Comparison of ENCODE assay signal across 16 cellular contexts in the genomic region with DNA sequence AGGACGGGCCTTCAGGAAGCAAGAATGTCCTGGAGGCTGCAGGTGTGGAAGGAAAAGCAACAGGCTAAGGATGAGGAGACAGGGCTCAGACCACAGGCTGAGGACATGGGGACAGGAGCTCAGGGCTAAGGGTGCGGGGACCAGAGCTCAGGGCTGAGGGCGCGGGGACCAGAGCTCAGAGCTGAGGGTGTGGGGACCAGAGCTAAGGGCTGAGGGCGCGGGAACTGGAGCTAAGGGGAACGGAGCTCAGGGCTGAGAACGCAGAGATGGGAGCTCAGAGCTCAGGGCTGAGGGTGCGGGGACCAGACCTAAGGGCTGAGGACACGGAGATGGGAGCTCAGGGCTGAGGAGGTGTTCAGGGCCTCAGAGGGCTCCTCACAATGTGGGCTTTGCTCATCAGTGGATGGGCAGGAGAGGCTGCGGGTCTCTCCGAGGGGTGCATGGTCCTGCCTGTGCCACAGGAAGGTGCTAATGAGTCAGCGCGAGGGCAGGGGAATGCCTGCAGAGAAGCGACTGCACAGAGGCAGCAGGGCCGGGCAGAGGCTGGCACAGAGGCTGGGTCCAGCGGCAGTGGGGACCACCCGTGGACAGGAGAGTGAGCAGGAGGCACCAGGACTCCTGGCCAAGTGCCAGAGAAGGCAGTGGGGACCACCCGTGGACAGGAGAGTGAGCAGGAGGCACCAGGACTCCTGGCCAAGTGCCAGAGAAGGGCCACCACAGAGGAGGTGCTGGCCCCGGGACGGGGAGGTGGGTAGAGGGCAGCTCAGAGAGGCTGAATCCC.
DNase-seq lines count a peak whose midpoint lies in the region; ATAC-seq and TF ChIP-seq lines count a peak whose summit lies in the region.
"Had no signal": no experiment of that assay in that cellular context is flagged by ENCODE, and none has a peak within 500 bp of the region (broad histone marks: within the 10 kb centered on the region; RNA-seq: fewer than 3 reads in every experiment).

No MANE protein-coding gene starts in this region.

- H3K4me1 Mint-ChIP-seq in stimulated activated naive B cell treated with anti-CD40 and anti-IgM and Interleukin-4, amounts not matched to agents 10 μg/mL and 1 μg/mL and 100 μg/mL, for 72 hours = peaks cover 0 to 1% of the 10 kb centered on the region in 2 donors
- H3K4me1 Mint-ChIP-seq in type B pancreatic cell (ENCODE audit: unreplicated experiment) = peaks cover 10% of the 10 kb centered on the region

- H3K9me3 Mint-ChIP-seq in stimulated activated naive B cell treated with anti-CD40 and anti-IgM and Interleukin-4, amounts not matched to agents 10 μg/mL and 1 μg/mL and 100 μg/mL, for 72 hours = no peaks in the 10 kb centered on the region
- H3K9me3 Mint-ChIP-seq in type B pancreatic cell = no peaks in the 10 kb centered on the region
- H3K9me3 Mint-ChIP-seq: activated T-cell treated with anti-CD3 and anti-CD28 coated beads, Interleukin-2, amount 50 U/mL, for 24 hours had no signal

- TF ChIP-seq POLR2A in spleen (IDR thresholded peaks at IDR 0.05) = no peak

- intact Hi-C loops in Right ventricle myocardium superior (cut with DNase I) = loop anchor here (10.0 kb wide), 1 partner anchor 285 kb away; a partner anchor contains a TSS
- intact Hi-C loops in spleen (cut with DNase I; ENCODE audit: low total_unique reads) = no loop called here

- TF ChIP-seq CTCF in cardiac muscle cell (IDR thresholded peaks at IDR 0.05; ENCODE audit: low read depth, low read length) (peak; percentile 4), KMS-11 (conservative IDR thresholded peaks at IDR 0.05; ENCODE audit: low read depth, low read length) (no peak), brain microvascular endothelial cell (IDR thresholded peaks at IDR 0.05; ENCODE audit: low read depth, low read length, missing control alignments) (peak; percentile 23), spleen (IDR thresholded peaks at IDR 0.05 in 8 of 11, conservative IDR thresholded peaks at IDR 0.05 in 3 of 11) (no peak), type B pancreatic cell (conservative IDR thresholded peaks at IDR 0.05) (no peak)

- H3K36me3 Mint-ChIP-seq in stimulated activated naive B cell treated with anti-CD40 and anti-IgM and Interleukin-4, amounts not matched to agents 10 μg/mL and 1 μg/mL and 100 μg/mL, for 72 hours = peaks cover 16 to 36% of the 10 kb centered on the region in 2 donors
- H3K36me3 Mint-ChIP-seq in type B pancreatic cell = peaks cover 3% of the 10 kb centered on the region

- in situ Hi-C loops in brain microvascular endothelial cell (cut with HindIII; ENCODE audit: low pct_ligation_motif_present, low sequenced_read_pairs) = no loop called here

- 87 to 94% (median 90%) methylated on average over 21 of the region's 21 CpGs for WGBS in spleen, 5 donors

- H3K27me3 ChIP-seq in cardiac muscle cell (no peaks in the 10 kb centered on the region), KMS-11 (ENCODE audit: insufficient read depth, low read depth) (no peaks in the 10 kb centered on the region), brain microvascular endothelial cell (replicated peaks) (no peaks in the 10 kb centered on the region), spleen (replicated peaks in 1 of 7) (no peaks in the 10 kb centered on the region)

- peak overlapping the region; percentile 83 for H3K4me2 ChIP-seq in KMS-11

- H2AFZ ChIP-seq in KMS-11 (ENCODE audit: low read depth) = no peak overlapping the region

- H4K20me1 ChIP-seq in KMS-11 (ENCODE audit: insufficient read depth) = no peaks in the 10 kb centered on the region

- DNase-seq in cardiac muscle cell (ENCODE audit: low read depth in 1 of 2, low spot score in 1 of 2) (no peak), Right ventricle myocardium superior (no peak), brain microvascular endothelial cell (no peak), spleen (no peak), type B pancreatic cell (ENCODE audit: extremely low spot score, unreplicated experiment) (no peak), NCI-H146 (lab: John Stamatoyannopoulos, UW) (no peak)
- DNase-seq in stimulated activated naive B cell treated with anti-CD40 and anti-IgM and Interleukin-4, amounts not matched to agents 10 μg/mL and 1 μg/mL and 100 μg/mL, for 72 hours = no peak
- DNase-seq: amniotic stem cell, GDM1, kidney glomerular epithelial cell, NCI-H1694, NCI-H446, retina had no signal

- H3K4me1 ChIP-seq in cardiac muscle cell (ENCODE audit: low read depth) (no peaks in the 10 kb centered on the region), KMS-11 (ENCODE audit: low read depth, poor library complexity, severe bottlenecking) (peaks cover 24% of the 10 kb centered on the region), spleen (peaks cover 0 to 59% (median 17%) of the 10 kb centered on the region in 6 donors)

- no peak overlapping the region for H3K27ac ChIP-seq in cardiac muscle cell
- no peak overlapping the region for H3K27ac ChIP-seq in KMS-11
- H3K27ac ChIP-seq in brain microvascular endothelial cell = no peak overlapping the region
- peak overlapping the region in 5 of 8 donors; percentile 7 to 88 (median 82) for H3K27ac ChIP-seq in spleen

- no peak overlapping the region for H3K4me3 Mint-ChIP-seq in stimulated activated naive B cell treated with anti-CD40 and anti-IgM and Interleukin-4, amounts not matched to agents 10 μg/mL and 1 μg/mL and 100 μg/mL, for 72 hours
- H3K4me3 Mint-ChIP-seq in type B pancreatic cell = no peak overlapping the region
- H3K4me3 Mint-ChIP-seq: activated T-cell treated with anti-CD3 and anti-CD28 coated beads, Interleukin-2, amount 50 U/mL, for 24 hours had no signal

- no peaks in the 10 kb centered on the region for H3K36me3 ChIP-seq in cardiac muscle cell
- H3K36me3 ChIP-seq in KMS-11 (ENCODE audit: insufficient read depth) = no peaks in the 10 kb centered on the region
- H3K36me3 ChIP-seq in brain microvascular endothelial cell (replicated peaks) = no peaks in the 10 kb centered on the region
- H3K36me3 ChIP-seq in spleen = peaks cover 0 to 88% (median 10%) of the 10 kb centered on the region in 6 donors

- no peak overlapping the region for H3K27ac Mint-ChIP-seq in stimulated activated naive B cell treated with anti-CD40 and anti-IgM and Interleukin-4, amounts not matched to agents 10 μg/mL and 1 μg/mL and 100 μg/mL, for 72 hours
- no peak overlapping the region for H3K27ac Mint-ChIP-seq in type B pancreatic cell

- H3K27me3 Mint-ChIP-seq in stimulated activated naive B cell treated with anti-CD40 and anti-IgM and Interleukin-4, amounts not matched to agents 10 μg/mL and 1 μg/mL and 100 μg/mL, for 72 hours = no peaks in the 10 kb centered on the region
- H3K27me3 Mint-ChIP-seq in type B pancreatic cell = no peaks in the 10 kb centered on the region
- H3K27me3 Mint-ChIP-seq: activated T-cell treated with anti-CD3 and anti-CD28 coated beads, Interleukin-2, amount 50 U/mL, for 24 hours had no signal

- H3K9ac ChIP-seq in KMS-11 = no peak overlapping the region

- H3K4me3 ChIP-seq in cardiac muscle cell (no peak overlapping the region), KMS-11 (IDR thresholded peaks at IDR 0.05; ENCODE audit: insufficient read depth, low read depth, low read length) (no peak overlapping the region), brain microvascular endothelial cell (ENCODE audit: low read depth, low read length) (no peak overlapping the region), spleen (no peak overlapping the region)
- H3K4me3 ChIP-seq: GM12878 had no signal

- no peaks in the 10 kb centered on the region for H3K9me3 ChIP-seq in cardiac muscle cell (ENCODE audit: low read depth)
- no peaks in the 10 kb centered on the region for H3K9me3 ChIP-seq in spleen

- no peaks in the 10 kb centered on the region for H3K79me2 ChIP-seq in KMS-11 (ENCODE audit: insufficient read depth, low read depth)

- no peak for ATAC-seq in Right ventricle myocardium superior (ENCODE audit: poor library complexity)
- no peak for ATAC-seq in stimulated activated naive B cell treated with anti-CD40 and anti-IgM and Interleukin-4, amounts not matched to agents 10 μg/mL and 1 μg/mL and 100 μg/mL, for 72 hours (replicated peaks)

Comparison
In these comparisons a context has a peak if more than half of its experiments do, and no peak if none do; other contexts are left out.
1. H3K27ac ChIP-seq: peak in spleen (5 of 8); none in cardiac muscle cell (single experiment), KMS-11 (single experiment) and brain microvascular endothelial cell (single experiment).
2. CTCF ChIP-seq: peak in cardiac muscle cell (single experiment) and brain microvascular endothelial cell (single experiment); none in KMS-11 (single experiment), spleen (0 of 11) and type B pancreatic cell (single experiment).